8 cellular contexts compared by ENCODE assay signal in genomic region chr19:19591133-19591825, GRCh38. TPM values are rescaled to one million over a fixed set of nuclear protein-coding genes. Genes with fewer than 3 reads are reported as not detected.
DNase-seq lines count a peak whose midpoint lies in the region; ATAC-seq lines count a peak whose summit lies in the region.

No MANE protein-coding gene starts in this region.

- no peaks in the 10 kb centered on the region for H3K36me3 ChIP-seq in SK-N-MC (ENCODE audit: insufficient read depth, low read length)

- peak; percentile 44 for ATAC-seq in HG02610 (IDR thresholded peaks at IDR 0.05; ENCODE audit: unreplicated experiment)
- ATAC-seq in activated naive CD8-positive, alpha-beta T cell treated with anti-CD3 and anti-CD28 coated beads, Interleukin-2, amount 50 U/mL, for 24 hours = peak; percentile 93
- ATAC-seq in left colon = peak; percentile 35

- intact Hi-C loops in left colon (cut with DNase I, micrococcal nuclease) = no loop called here

- peaks cover 12% of the 10 kb centered on the region for H3K36me3 Mint-ChIP-seq in activated naive CD8-positive, alpha-beta T cell treated with anti-CD3 and anti-CD28 coated beads, Interleukin-2, amount 50 U/mL, for 24 hours (ENCODE audit: low read depth)

- peak overlapping the region; percentile 43 for H3K4me3 Mint-ChIP-seq in activated naive CD8-positive, alpha-beta T cell treated with anti-CD3 and anti-CD28 coated beads, Interleukin-2, amount 50 U/mL, for 24 hours

- H3K4me3 ChIP-seq in SK-N-MC = peak overlapping the region; percentile 45

- no peaks in the 10 kb centered on the region for H3K9me3 Mint-ChIP-seq in activated naive CD8-positive, alpha-beta T cell treated with anti-CD3 and anti-CD28 coated beads, Interleukin-2, amount 50 U/mL, for 24 hours

- peak overlapping the region; percentile 22 for H3K9ac ChIP-seq in SK-N-MC (ENCODE audit: insufficient read length)

- DNase-seq in EL (peak; percentile 99), SK-N-MC (ENCODE audit: low read depth, low spot score) (peak; percentile 26), left colon (peak in 1 of 2 donors; percentile 47), dermis blood vessel endothelial cell (no peak), NCI-H82 treated with DMSO at 0.1 percent for 48 hours (lab: John Stamatoyannopoulos, UW; ENCODE audit: unreplicated experiment) (no peak)
- DNase-seq in activated naive CD8-positive, alpha-beta T cell treated with anti-CD3 and anti-CD28 coated beads, Interleukin-2, amount 50 U/mL, for 24 hours = peak; percentile 58
- peak; percentile 34 for DNase-seq in stimulated activated CD8-positive, alpha-beta memory T cell treated with anti-CD3 and anti-CD28 coated beads, Interleukin-12 subunit alpha, Interleukin-12 subunit beta, amount 100 ng/mL, for 4 hours (ENCODE audit: low read depth)

- peak overlapping the region; percentile 79 for H3K27ac ChIP-seq in SK-N-MC

- peaks cover 66% of the 10 kb centered on the region for H3K4me1 Mint-ChIP-seq in activated naive CD8-positive, alpha-beta T cell treated with anti-CD3 and anti-CD28 coated beads, Interleukin-2, amount 50 U/mL, for 24 hours

- peak overlapping the region; percentile 90 for H3K27ac Mint-ChIP-seq in activated naive CD8-positive, alpha-beta T cell treated with anti-CD3 and anti-CD28 coated beads, Interleukin-2, amount 50 U/mL, for 24 hours

- no peaks in the 10 kb centered on the region for H3K27me3 Mint-ChIP-seq in activated naive CD8-positive, alpha-beta T cell treated with anti-CD3 and anti-CD28 coated beads, Interleukin-2, amount 50 U/mL, for 24 hours

- no peaks in the 10 kb centered on the region for H3K9me3 ChIP-seq in SK-N-MC (ENCODE audit: low read depth, low read length)

RNA-seq across cellular contexts. Expression of gene PBX4, which starts 27.2 kb away (rescaled TPM):
- 1 to 10 TPM; 2.5 to 2.9 TPM for total RNA-seq in left colon
- 0.05 TPM in 1 of 2 replicates, not detected in the other for total RNA-seq in dermis blood vessel endothelial cell

RNA-seq across cellular contexts. Expression of gene LPAR2, which starts 36.7 kb away (rescaled TPM):
- total RNA-seq in left colon (10 to 100 TPM; 18.4 to 20.9 TPM), dermis blood vessel endothelial cell (0.42 and 1.0 TPM in 2 replicates)

RNA-seq across cellular contexts. Expression of gene GMIP, which starts 52.2 kb away (rescaled TPM):
- total RNA-seq in left colon = 10 to 100 TPM; 29.5 to 34.4 TPM
- total RNA-seq in dermis blood vessel endothelial cell = 6.5 and 12.6 TPM in 2 replicates

RNA-seq across cellular contexts. Expression of gene CILP2, which starts 53.2 kb away (rescaled TPM):
- total RNA-seq in left colon (under 1 TPM; 0.09 to 0.11 TPM), dermis blood vessel endothelial cell (0.17 TPM in 1 of 2 replicates, not detected in the other)

Comparison
In these comparisons a context has a peak if more than half of its experiments do, and no peak if none do; other contexts are left out.
1. DNase-seq: peak in EL (single experiment), SK-N-MC (single experiment), activated naive CD8-positive, alpha-beta T cell treated with anti-CD3 and anti-CD28 coated beads, Interleukin-2, amount 50 U/mL, for 24 hours (single experiment) and stimulated activated CD8-positive, alpha-beta memory T cell treated with anti-CD3 and anti-CD28 coated beads, Interleukin-12 subunit alpha, Interleukin-12 subunit beta, amount 100 ng/mL, for 4 hours (single experiment); none in dermis blood vessel endothelial cell (single experiment) and NCI-H82 treated with DMSO at 0.1 percent for 48 hours (single experiment).
2. ATAC-seq: peak in every context shown above with its lines; median percentile 93 in activated naive CD8-positive, alpha-beta T cell treated with anti-CD3 and anti-CD28 coated beads, Interleukin-2, amount 50 U/mL, for 24 hours; 44 in HG02610; 35 in left colon.